Comparison of ENCODE assay signal across 15 cellular contexts in the genomic region with DNA sequence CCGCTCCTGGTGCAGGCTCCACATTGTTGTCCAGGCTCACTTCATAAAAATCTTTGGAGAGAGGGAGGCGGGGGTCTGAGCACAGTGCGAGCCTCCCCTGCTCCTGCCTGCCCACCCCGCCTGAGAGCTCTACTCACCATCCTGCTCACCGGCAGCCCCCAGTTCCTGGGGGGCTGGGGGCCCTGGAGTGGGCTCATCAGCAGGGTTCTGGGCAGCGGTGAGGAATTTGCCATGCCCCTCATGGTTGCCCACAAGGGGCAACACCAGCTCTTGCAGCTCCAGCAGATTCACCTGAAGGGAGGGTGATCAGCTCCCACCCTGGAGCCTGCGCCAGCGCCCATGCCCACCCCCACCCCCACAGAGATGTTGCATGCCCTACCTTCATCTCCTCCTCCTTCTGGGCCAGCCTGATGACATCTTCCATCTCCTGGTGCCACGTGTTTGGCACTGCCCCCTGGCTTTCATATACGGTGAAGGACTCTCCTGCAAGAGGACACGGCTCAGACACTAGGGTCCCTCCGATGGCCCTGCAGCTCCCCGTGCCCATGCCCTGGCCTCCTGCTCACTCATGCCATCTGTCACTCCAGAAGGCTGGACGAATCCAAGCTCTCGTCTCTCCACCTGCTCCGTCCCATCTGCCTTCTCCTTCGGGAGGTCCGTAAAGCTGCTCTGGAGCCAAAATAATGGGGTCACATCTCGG.
"Had no signal": no experiment of that assay in that cellular context is flagged by ENCODE, and none has a peak within 500 bp of the region (broad histone marks: within the 10 kb centered on the region; RNA-seq: fewer than 3 reads in every experiment).

No MANE protein-coding gene starts in this region.

- DNase-seq: activated B cell treated with CpG ODN at 0.5 μM for 24 hours; activated CD4-positive, alpha-beta T cell treated with anti-CD3 and anti-CD28 coated beads, Interleukin-2, amount 10 ng/mL, durations not matched to agents 7 days and 5 days; activated T-cell treated with anti-CD3 and anti-CD28 coated beads, Interleukin-2, amount 50 U/mL, for 72 hours; glutamatergic neuron; left colon; mammary epithelial cell; stimulated activated CD4-positive, alpha-beta T cell treated with anti-CD3 and anti-CD28 coated beads, Interleukin-1b, Interleukin-23, amount 100 ng/mL, for 48 hours; stimulated activated naive B cell treated with anti-CD40 and anti-IgM and Interleukin-4, amounts not matched to agents 10 μg/mL and 1 μg/mL and 100 μg/mL, for 72 hours; transverse colon had no signal

- H3K36me3 ChIP-seq: right atrium auricular region, transverse colon had no signal

- H3K27ac Mint-ChIP-seq: activated B cell treated with CpG ODN at 0.5 μM for 24 hours; activated CD4-positive, alpha-beta T cell treated with anti-CD3 and anti-CD28 coated beads, Interleukin-2, amount 10 ng/mL, durations not matched to agents 7 days and 5 days; activated T-cell treated with anti-CD3 and anti-CD28 coated beads, Interleukin-2, amount 50 U/mL, for 72 hours; naive thymus-derived CD8-positive, alpha-beta T cell; stimulated activated naive B cell treated with anti-CD40 and anti-IgM and Interleukin-4, amounts not matched to agents 10 μg/mL and 1 μg/mL and 100 μg/mL, for 72 hours; T-helper 1 cell treated with Interleukin-12 subunit alpha and Interleukin-12 subunit beta and Interleukin-4 antibody, amounts not matched to agents 30 μg/mL and 1 μg/mL, for 36 hours had no signal

- H3K4me1 Mint-ChIP-seq: activated B cell treated with CpG ODN at 0.5 μM for 24 hours; activated CD4-positive, alpha-beta T cell treated with anti-CD3 and anti-CD28 coated beads, Interleukin-2, amount 10 ng/mL, durations not matched to agents 7 days and 5 days; stimulated activated naive B cell treated with anti-CD40 and anti-IgM and Interleukin-4, amounts not matched to agents 10 μg/mL and 1 μg/mL and 100 μg/mL, for 72 hours had no signal

- H3K27me3 ChIP-seq: right atrium auricular region, transverse colon had no signal

- H3K36me3 Mint-ChIP-seq: naive thymus-derived CD8-positive, alpha-beta T cell; stimulated activated naive B cell treated with anti-CD40 and anti-IgM and Interleukin-4, amounts not matched to agents 10 μg/mL and 1 μg/mL and 100 μg/mL, for 72 hours had no signal

- H3K9me3 ChIP-seq: mucosa of descending colon, right atrium auricular region, transverse colon had no signal

- H3K4me1 ChIP-seq: transverse colon had no signal

- H3K4me3 ChIP-seq: mucosa of descending colon, right atrium auricular region, SK-N-MC, smooth muscle cell, transverse colon had no signal

- H3K9me3 Mint-ChIP-seq: activated B cell treated with CpG ODN at 0.5 μM for 24 hours; activated CD4-positive, alpha-beta T cell treated with anti-CD3 and anti-CD28 coated beads, Interleukin-2, amount 10 ng/mL, durations not matched to agents 7 days and 5 days; activated T-cell treated with anti-CD3 and anti-CD28 coated beads, Interleukin-2, amount 50 U/mL, for 72 hours; naive thymus-derived CD8-positive, alpha-beta T cell; stimulated activated naive B cell treated with anti-CD40 and anti-IgM and Interleukin-4, amounts not matched to agents 10 μg/mL and 1 μg/mL and 100 μg/mL, for 72 hours; T-helper 1 cell treated with Interleukin-12 subunit alpha and Interleukin-12 subunit beta and Interleukin-4 antibody, amounts not matched to agents 30 μg/mL and 1 μg/mL, for 36 hours had no signal

- H3K27ac ChIP-seq: right atrium auricular region, SK-N-MC, transverse colon had no signal

- H3K4me3 Mint-ChIP-seq: activated B cell treated with CpG ODN at 0.5 μM for 24 hours; activated CD4-positive, alpha-beta T cell treated with anti-CD3 and anti-CD28 coated beads, Interleukin-2, amount 10 ng/mL, durations not matched to agents 7 days and 5 days; activated T-cell treated with anti-CD3 and anti-CD28 coated beads, Interleukin-2, amount 50 U/mL, for 72 hours; naive thymus-derived CD8-positive, alpha-beta T cell; stimulated activated naive B cell treated with anti-CD40 and anti-IgM and Interleukin-4, amounts not matched to agents 10 μg/mL and 1 μg/mL and 100 μg/mL, for 72 hours; T-helper 1 cell treated with Interleukin-12 subunit alpha and Interleukin-12 subunit beta and Interleukin-4 antibody, amounts not matched to agents 30 μg/mL and 1 μg/mL, for 36 hours had no signal

- ATAC-seq: activated T-cell treated with anti-CD3 and anti-CD28 coated beads, Interleukin-2, amount 50 U/mL, for 72 hours; left colon; mucosa of descending colon; naive thymus-derived CD8-positive, alpha-beta T cell; stimulated activated naive B cell treated with anti-CD40 and anti-IgM and Interleukin-4, amounts not matched to agents 10 μg/mL and 1 μg/mL and 100 μg/mL, for 72 hours had no signal
